In genomic region chr5:145941677-145942130, GRCh38 we compare ENCODE assay signal across 16 cellular contexts. TPM values are rescaled to one million over a fixed set of nuclear protein-coding genes. Genes with fewer than 3 reads are reported as not detected.
DNase-seq lines count a peak whose midpoint lies in the region; ATAC-seq, FAIRE-seq and TF ChIP-seq lines count a peak whose summit lies in the region.
"Had no signal": no experiment of that assay in that cellular context is flagged by ENCODE, and none has a peak within 500 bp of the region (broad histone marks: within the 10 kb centered on the region; RNA-seq: fewer than 3 reads in every experiment).

No MANE protein-coding gene starts in this region.

- no peak overlapping the region for H3K4me2 ChIP-seq in H9 (ENCODE audit: insufficient read depth, insufficient read length, low read length)

- H3K14ac ChIP-seq in H9 (ENCODE audit: insufficient read depth, low read length): no peak overlapping the region

- ATAC-seq in activated CD4-positive, CD25-positive, alpha-beta regulatory T cell treated with anti-CD3 and anti-CD28 coated beads, Interleukin-2, amount 50 U/mL, for 24 hours: peak; percentile 67 to 71
- ATAC-seq in GM18873 (IDR thresholded peaks at IDR 0.05; ENCODE audit: low FRiP score, unreplicated experiment): no peak
- ATAC-seq: naive thymus-derived CD8-positive, alpha-beta T cell; sciatic nerve had no signal

- H3K56ac ChIP-seq in H9 (ENCODE audit: insufficient read length, low read depth, low read length): no peak overlapping the region

- FAIRE-seq in small intestine (lab: Jason Lieb, UNC): no peak

- H3K79me2 ChIP-seq in H9 (ENCODE audit: insufficient read depth, low read length): no peaks in the 10 kb centered on the region

- 12 to 52% (median 34%) methylated on average over 3 of the region's 3 CpGs for WGBS in small intestine, 3 donors
- WGBS in H9 (ENCODE audit: extremely low coverage, insufficient read length, low lambda C conversion rate): no CpG with 5 or more reads among the region's 3 CpGs

- H3K4me1 ChIP-seq in small intestine (ENCODE audit: control insufficient read depth in 2 of 2, insufficient read depth in 1 of 2, low read depth in 1 of 2, low read length in 1 of 2) (peaks cover 3 to 13% of the 10 kb centered on the region in 2 donors), H9 (ENCODE audit: insufficient read depth, low read length) (peaks cover 11% of the 10 kb centered on the region), BE2C (no peaks in the 10 kb centered on the region)

- H3K27me3 ChIP-seq in small intestine (ENCODE audit: control insufficient read depth in 2 of 2, insufficient read depth in 2 of 2, low read length in 2 of 2) (no peaks in the 10 kb centered on the region), H9 (ENCODE audit: insufficient read depth, low read length) (no peaks in the 10 kb centered on the region), BE2C (peaks cover 12% of the 10 kb centered on the region)
- H3K27me3 ChIP-seq: tibial nerve had no signal

- no peak for DNase-seq in activated CD4-positive, CD25-positive, alpha-beta regulatory T cell treated with anti-CD3 and anti-CD28 coated beads, Interleukin-2, amount 50 U/mL, for 72 hours
- DNase-seq in OCI-M1 (lab: John Stamatoyannopoulos, UW) (peak; percentile 52), epithelial cell of prostate (ENCODE audit: low read depth, low spot score) (peak; percentile 68), small intestine (peak; percentile 24), H9 (no peak), BE2C (no peak)
- DNase-seq: activated CD4-positive, CD25-positive, alpha-beta regulatory T cell; activated effector memory CD4-positive, alpha-beta T cell treated with anti-CD3 and anti-CD28 coated beads, Interleukin-2, amount 50 U/mL, for 16 hours; DMS79; KG1; naive thymus-derived CD8-positive, alpha-beta T cell; Right ventricle myocardium superior had no signal

- H2BK120ac ChIP-seq in H9 (ENCODE audit: low read depth, low read length, poor library complexity, severe bottlenecking): no peak overlapping the region

- no peaks in the 10 kb centered on the region for H4K20me1 ChIP-seq in H9 (ENCODE audit: control insufficient read depth, insufficient read depth, insufficient read length)

- no peak overlapping the region for H3K18ac ChIP-seq in H9 (ENCODE audit: insufficient read length, low read depth, low read length)

- H3K27ac Mint-ChIP-seq in H9: no peak overlapping the region

- H2AFZ ChIP-seq in H9 (ENCODE audit: low read length): no peak overlapping the region

- H3K27me3 Mint-ChIP-seq in H9 (ENCODE audit: low read depth): peaks cover 8% of the 10 kb centered on the region

- no peaks in the 10 kb centered on the region for H3K36me3 Mint-ChIP-seq in H9 (ENCODE audit: insufficient read depth in 1 of 3, low read depth in 3 of 3)
- H3K36me3 Mint-ChIP-seq: naive thymus-derived CD8-positive, alpha-beta T cell had no signal

- H2BK20ac ChIP-seq in H9 (ENCODE audit: low read depth, low read length, poor library complexity, severe bottlenecking): no peak overlapping the region

- H3K9me3 Mint-ChIP-seq in H9: no peaks in the 10 kb centered on the region
- H3K9me3 Mint-ChIP-seq: naive thymus-derived CD8-positive, alpha-beta T cell had no signal

- H3K4ac ChIP-seq in H9 (ENCODE audit: low read depth, low read length): no peak overlapping the region

- no peak overlapping the region for H2BK12ac ChIP-seq in H9 (ENCODE audit: insufficient read length, low read depth, low read length)

- H3K27ac ChIP-seq in epithelial cell of prostate (peak overlapping the region; percentile 56), small intestine (ENCODE audit: low read depth in 1 of 2, low read length in 1 of 2) (peak overlapping the region; percentile 63 to 80), H9 (ENCODE audit: insufficient read length, low read depth, low read length) (no peak overlapping the region)
- H3K27ac ChIP-seq: tibial nerve had no signal

- no peaks in the 10 kb centered on the region for H3K23me2 ChIP-seq in H9 (ENCODE audit: insufficient read length, low read depth, low read length, poor library complexity, severe bottlenecking)

- H3K9me3 ChIP-seq in small intestine (ENCODE audit: control insufficient read depth, low read depth): no peaks in the 10 kb centered on the region
- no peaks in the 10 kb centered on the region for H3K9me3 ChIP-seq in H9 (ENCODE audit: control insufficient read depth, low read depth, low read length)
- H3K9me3 ChIP-seq in BE2C: no peaks in the 10 kb centered on the region
- H3K9me3 ChIP-seq: tibial nerve had no signal

- H3K23ac ChIP-seq in H9 (ENCODE audit: insufficient read length, low read depth, low read length): no peak overlapping the region

- TF ChIP-seq CTCF in H9 (conservative IDR thresholded peaks at IDR 0.05): no peak
- TF ChIP-seq CTCF in BE2C (IDR thresholded peaks at IDR 0.05; ENCODE audit: low read depth, low read length): no peak

- no peak overlapping the region for H2BK15ac ChIP-seq in H9 (ENCODE audit: low read depth, low read length)

- H4K8ac ChIP-seq in H9 (replicated peaks; ENCODE audit: insufficient read length, low read depth, low read length): no peak overlapping the region

- no peaks in the 10 kb centered on the region for H3K36me3 ChIP-seq in small intestine (ENCODE audit: control insufficient read depth in 2 of 2, insufficient read depth in 2 of 2, low read length in 2 of 2)
- H3K36me3 ChIP-seq in BE2C: no peaks in the 10 kb centered on the region
- H3K36me3 ChIP-seq: tibial nerve had no signal

- H3K9ac ChIP-seq in H9 (ENCODE audit: extremely low read depth, insufficient read length, low read length): no peak overlapping the region

- H2BK5ac ChIP-seq in H9 (ENCODE audit: insufficient read length, low read length): no peak overlapping the region

- H4K91ac ChIP-seq in H9 (ENCODE audit: insufficient read length, low read depth, low read length): no peak overlapping the region

- H3K79me1 ChIP-seq in H9 (ENCODE audit: insufficient read depth, low read depth, low read length, poor library complexity, severe bottlenecking): no peaks in the 10 kb centered on the region

- no peak overlapping the region for H4K5ac ChIP-seq in H9 (ENCODE audit: insufficient read length, low read depth, low read length)

- H3K4me3 Mint-ChIP-seq in H9: no peak overlapping the region
- H3K4me3 Mint-ChIP-seq: naive thymus-derived CD8-positive, alpha-beta T cell had no signal

- H3K4me1 Mint-ChIP-seq in H9: peaks cover 30 to 31% of the 10 kb centered on the region in 2 experiments

- H3T11ph ChIP-seq in H9 (ENCODE audit: low read length): no peak overlapping the region

- peak overlapping the region in 1 of 2 donors; percentile 10 for H3K4me3 ChIP-seq in small intestine (ENCODE audit: low read depth in 1 of 2, low read length in 2 of 2)
- no peak overlapping the region for H3K4me3 ChIP-seq in BE2C (ENCODE audit: low read depth, low read length)
- H3K4me3 ChIP-seq: tibial nerve had no signal

- H2AK5ac ChIP-seq in H9 (ENCODE audit: insufficient read length, low read length): no peak overlapping the region

RNA-seq across cellular contexts. Expression of gene SH3RF2, which starts 5.3 kb away (rescaled TPM):
- polyA plus RNA-seq in small intestine: 10 to 100 TPM; 14.3 to 25.0 (median 23.6) TPM
- total RNA-seq in H9 (2021): 0.66 and 0.88 TPM in 2 replicates
- not detected for polyA plus RNA-seq in BE2C (2012; ENCODE audit: insufficient read depth, insufficient read length, low read depth)
- total RNA-seq: naive thymus-derived CD8-positive, alpha-beta T cell had no signal
- polyA plus RNA-seq: naive thymus-derived CD8-positive, alpha-beta T cell had no signal

Comparison
In these comparisons a context has a peak if more than half of its experiments do, and no peak if none do; other contexts are left out.
1. DNase-seq: peak in OCI-M1 (single experiment), epithelial cell of prostate (single experiment) and small intestine (single experiment); none in activated CD4-positive, CD25-positive, alpha-beta regulatory T cell treated with anti-CD3 and anti-CD28 coated beads, Interleukin-2, amount 50 U/mL, for 72 hours (single experiment), H9 (single experiment) and BE2C (single experiment).